13 cellular contexts compared by ENCODE assay signal in the genomic region with DNA sequence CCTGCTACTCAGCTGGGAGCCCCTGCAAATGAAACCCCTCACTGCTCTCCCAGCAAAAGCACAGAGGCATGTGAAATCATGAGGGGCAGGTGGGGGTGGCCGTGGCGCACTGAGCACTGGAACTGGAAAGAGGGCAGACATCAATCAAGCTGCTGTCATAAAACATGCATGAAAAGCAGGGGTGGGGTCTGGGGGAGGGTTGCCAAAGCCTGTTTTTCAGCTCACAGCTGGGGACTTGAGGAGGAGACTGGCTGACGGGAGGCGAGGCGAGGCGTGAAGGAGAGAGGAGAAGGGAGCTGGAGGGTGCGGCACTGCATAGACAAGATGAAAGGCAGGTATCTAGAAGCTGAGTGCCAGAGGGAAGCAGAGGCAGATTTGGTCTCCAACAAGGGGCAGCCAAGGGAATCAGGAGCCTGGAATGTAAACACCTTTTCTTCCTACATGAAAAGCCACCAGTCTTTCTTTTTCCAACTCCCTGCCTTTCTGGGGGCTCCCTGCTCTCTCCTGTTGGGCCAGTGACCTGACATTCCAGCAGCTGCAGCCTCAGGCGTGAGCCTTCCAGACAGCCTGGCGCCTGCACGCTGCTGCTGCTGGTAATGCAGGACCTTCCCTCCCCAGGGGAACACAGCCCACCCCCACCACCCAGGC.
DNase-seq lines count a peak whose midpoint lies in the region; ATAC-seq and TF ChIP-seq lines count a peak whose summit lies in the region.
"Had no signal": no experiment of that assay in that cellular context is flagged by ENCODE, and none has a peak within 500 bp of the region (broad histone marks: within the 10 kb centered on the region; RNA-seq: fewer than 3 reads in every experiment).

No MANE protein-coding gene starts in this region.

- H3K9me3 ChIP-seq in HAP-1 (no peaks in the 10 kb centered on the region; the same call in 1 of the 2 replicates), osteoblast (ENCODE audit: low read depth, low read length) (no peaks in the 10 kb centered on the region)

- H3K27me3 ChIP-seq in HAP-1 (ENCODE audit: low read depth): no peaks in the 10 kb centered on the region
- H3K27me3 ChIP-seq in osteoblast (ENCODE audit: insufficient read depth, low read length): peaks cover 41% of the 10 kb centered on the region

- H3K27me3 Mint-ChIP-seq in glutamatergic neuron (ENCODE audit: unreplicated experiment): peaks cover 20% of the 10 kb centered on the region

- ATAC-seq in HG02970 (IDR thresholded peaks at IDR 0.05; ENCODE audit: low FRiP score, unreplicated experiment) (no peak), HG03139 (IDR thresholded peaks at IDR 0.05; ENCODE audit: unreplicated experiment) (no peak), HG03521 (IDR thresholded peaks at IDR 0.05; ENCODE audit: unreplicated experiment) (no peak)
- ATAC-seq: stimulated activated naive CD8-positive, alpha-beta T cell treated with anti-CD3 and anti-CD28 coated beads, Interleukin-15, Interleukin-2, amounts not matched to agents 100 U/mL and 50 U/mL, for 24 hours had no signal

- H3K4me1 ChIP-seq in HAP-1 (peaks cover 38% of the 10 kb centered on the region), osteoblast (ENCODE audit: insufficient read depth, low read length) (peaks cover 9% of the 10 kb centered on the region)

- no peaks in the 10 kb centered on the region for H3K79me2 ChIP-seq in osteoblast (ENCODE audit: insufficient read depth, low read length)

- in situ Hi-C loops in HAP-1 (cut with MboI; ENCODE audit: low sequenced_read_pairs): no loop called here

- DNase-seq in HAP-1 (ENCODE audit: low spot score in 2 of 2) (peak; percentile 77 to 80), NCI-H345 treated with DMSO at 0.1 percent for 48 hours (lab: John Stamatoyannopoulos, UW; ENCODE audit: unreplicated experiment) (peak; percentile 2), glutamatergic neuron (peak; percentile 54), putamen (ENCODE audit: low spot score) (peak; percentile 78), osteoblast (ENCODE audit: insufficient read length, low spot score, missing footprints) (no peak)
- DNase-seq: activated CD4-positive, alpha-beta T cell treated with anti-CD3 and anti-CD28 coated beads for 4 hours; activated effector memory CD4-positive, alpha-beta T cell treated with anti-CD3 and anti-CD28 coated beads, Interleukin-2, amount 50 U/mL, for 16 hours; foreskin fibroblast; NCI-H2081 treated with DMSO at 0.1 percent for 48 hours; stimulated activated naive CD8-positive, alpha-beta T cell treated with anti-CD3 and anti-CD28 coated beads, Interleukin-15, Interleukin-2, amounts not matched to agents 100 U/mL and 50 U/mL, for 24 hours had no signal

- peak overlapping the region; percentile 95 for H3K27ac Mint-ChIP-seq in glutamatergic neuron (ENCODE audit: unreplicated experiment)

- H3K4me1 Mint-ChIP-seq in glutamatergic neuron (ENCODE audit: low read depth, unreplicated experiment): peaks cover 24% of the 10 kb centered on the region

- peak overlapping the region; percentile 84 for H3K4me3 Mint-ChIP-seq in glutamatergic neuron (ENCODE audit: unreplicated experiment)

- H3K4me2 ChIP-seq in osteoblast (ENCODE audit: insufficient read depth, low read length): no peak overlapping the region

- peaks cover 2% of the 10 kb centered on the region for H3K9me3 Mint-ChIP-seq in glutamatergic neuron (ENCODE audit: unreplicated experiment)

- no peak for TF ChIP-seq CTCF in glutamatergic neuron (IDR thresholded peaks at IDR 0.05; ENCODE audit: partially characterized antibody, unreplicated experiment)
- TF ChIP-seq CTCF in osteoblast (IDR thresholded peaks at IDR 0.05; ENCODE audit: extremely low read depth, low read depth, low read length): no peak

- H4K20me1 ChIP-seq in osteoblast (ENCODE audit: insufficient read depth, low read length): no peaks in the 10 kb centered on the region

- H3K4me3 ChIP-seq in HAP-1: no peak overlapping the region
- no peak overlapping the region for H3K4me3 ChIP-seq in osteoblast (ENCODE audit: insufficient read depth, low read length)

- H3K27ac ChIP-seq in osteoblast (ENCODE audit: low read depth, low read length): no peak overlapping the region

- no peaks in the 10 kb centered on the region for H3K36me3 Mint-ChIP-seq in glutamatergic neuron (ENCODE audit: unreplicated experiment)

- no peaks in the 10 kb centered on the region for H3K36me3 ChIP-seq in HAP-1 (replicated peaks)
- no peaks in the 10 kb centered on the region for H3K36me3 ChIP-seq in osteoblast (ENCODE audit: insufficient read depth, low read length)

- no peak overlapping the region for H2AFZ ChIP-seq in osteoblast (ENCODE audit: low read length)
